In the genomic region with DNA sequence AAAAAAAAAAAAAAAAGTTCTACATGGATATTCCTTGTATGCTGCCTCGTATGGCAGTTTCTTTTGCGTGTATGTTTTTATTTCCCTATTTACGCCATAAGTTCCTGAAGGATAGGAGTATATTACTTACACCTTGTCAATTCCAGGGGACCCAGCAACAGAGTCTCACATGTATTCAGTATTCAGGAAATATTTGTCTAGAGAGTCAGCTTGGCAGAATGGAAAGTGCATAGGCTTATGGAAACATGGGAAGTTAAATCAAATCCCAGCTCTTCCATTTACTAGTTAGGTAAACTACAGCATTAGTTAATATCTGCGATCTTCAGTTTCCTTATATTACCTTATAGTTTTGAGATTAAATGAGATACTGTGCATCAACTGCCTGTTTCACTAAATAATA, we compare ENCODE assay signal across 9 cellular contexts. TPM values are rescaled to one million over a fixed set of nuclear protein-coding genes. Genes with fewer than 3 reads are reported as not detected.
"Had no signal": no experiment of that assay in that cellular context is flagged by ENCODE, and none has a peak within 500 bp of the region (broad histone marks: within the 10 kb centered on the region; RNA-seq: fewer than 3 reads in every experiment).

No MANE protein-coding gene starts in this region.

- H3K36me3 ChIP-seq: tibial artery had no signal

- H3K4me3 ChIP-seq: lung, tibial artery had no signal

- H3K27ac ChIP-seq: tibial artery had no signal

- DNase-seq: cortex of kidney, left cardiac atrium, natural killer cell had no signal

- ATAC-seq: activated naive CD8-positive, alpha-beta T cell treated with anti-CD3 and anti-CD28 coated beads, Interleukin-2, amount 50 U/mL, for 24 hours had no signal

- H3K27me3 ChIP-seq: tibial artery had no signal

RNA-seq across cellular contexts. Expression of a gene that starts 51.1 kb away (rescaled TPM):
- total RNA-seq: activated CD4-positive, alpha-beta memory T cell treated with anti-CD3 and anti-CD28 coated beads, Interleukin-2, amount 10 ng/mL, durations not matched to agents 7 days and 5 days; mucosa of gallbladder; natural killer cell had no signal
- polyA plus RNA-seq: right cardiac atrium had no signal
